ENCODE assay signal across 30 cellular contexts in the genomic region with DNA sequence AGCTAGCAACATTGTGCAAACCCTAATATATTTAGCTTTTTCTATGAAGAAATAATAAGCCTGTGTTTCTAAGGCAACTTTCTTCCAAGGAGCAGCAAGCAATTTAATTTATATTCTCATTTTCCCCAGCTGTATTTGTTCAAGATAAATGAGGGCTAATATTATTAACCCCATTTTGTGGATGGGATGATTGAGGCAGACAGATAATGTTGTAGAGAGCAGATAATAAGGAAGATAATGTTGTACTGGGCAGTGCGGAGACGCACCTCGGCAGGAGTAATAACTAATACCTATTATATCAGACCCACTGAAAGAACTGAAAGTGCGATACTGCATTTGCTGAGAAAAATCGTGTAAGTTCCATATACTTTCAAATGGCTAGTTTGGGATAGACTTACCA.
"Had no signal": no experiment of that assay in that cellular context is flagged by ENCODE, and none has a peak within 500 bp of the region (broad histone marks: within the 10 kb centered on the region; RNA-seq: fewer than 3 reads in every experiment).

No MANE protein-coding gene starts in this region.

- H3K9ac ChIP-seq: neural progenitor cell, parathyroid adenoma had no signal

- H2AFZ ChIP-seq: neural progenitor cell, parathyroid adenoma had no signal

- H3K4me2 ChIP-seq: neural progenitor cell, smooth muscle cell had no signal

- H3K27me3 ChIP-seq: neural progenitor cell, ovary, spleen, suprapubic skin, testis, tibial artery, transverse colon, upper lobe of right lung, uterus had no signal

- H3K79me2 ChIP-seq: parathyroid adenoma had no signal

- H3K4me1 ChIP-seq: parathyroid adenoma, psoas muscle, spleen, suprapubic skin, testis, tibial artery, transverse colon, upper lobe of right lung, uterus had no signal

- H3K27ac ChIP-seq: neural progenitor cell, ovary, parathyroid adenoma, psoas muscle, skin epidermis, spleen, suprapubic skin, testis, tibial artery, transverse colon, upper lobe of right lung, uterus had no signal

- ATAC-seq: naive thymus-derived CD8-positive, alpha-beta T cell; natural killer cell treated with Interleukin-12 subunit alpha and Interleukin-12 subunit beta and Interleukin-15 and Interleukin-18, amount 100 ng/mL, for 72 hours; psoas muscle; right cardiac atrium; sciatic nerve; stimulated activated memory B cell treated with anti-CD40 and anti-IgM and Interleukin-4, amounts not matched to agents 10 μg/mL and 1 μg/mL and 100 μg/mL, for 72 hours; stimulated activated naive CD8-positive, alpha-beta T cell treated with anti-CD3 and anti-CD28 coated beads, Interleukin-15, amount 100 ng/mL, for 72 hours; stimulated activated naive CD8-positive, alpha-beta T cell treated with anti-CD3 and anti-CD28 coated beads, Interleukin-15, Interleukin-2, amounts not matched to agents 100 U/mL and 50 U/mL, for 24 hours; upper lobe of right lung had no signal

- H3K36me3 ChIP-seq: neural progenitor cell, ovary, spleen, suprapubic skin, tibial artery, transverse colon, upper lobe of right lung, uterus had no signal

- DNase-seq: naive thymus-derived CD8-positive, alpha-beta T cell; nephron progenitor cell; occipital lobe; ovary; posterior cingulate gyrus; psoas muscle; right cardiac atrium; spleen; stimulated activated CD4-positive, alpha-beta T cell treated with anti-CD3 and anti-CD28 coated beads, Interleukin-12 subunit alpha, Interleukin-12 subunit beta, amount 100 ng/mL, for 4 hours; stimulated activated CD4-positive, alpha-beta T cell treated with anti-CD3 and anti-CD28 coated beads, Interleukin-1b, Interleukin-23, amount 100 ng/mL, for 48 hours; stimulated activated CD4-positive, alpha-beta T cell treated with anti-CD3 and anti-CD28 coated beads, Interleukin-4, amount 100 ng/mL, for 1 hour; stimulated activated CD4-positive, alpha-beta T cell treated with anti-CD3 and anti-CD28 coated beads, Interleukin-4, amount 100 ng/mL, for 4 hours; stimulated activated CD8-positive, alpha-beta memory T cell treated with anti-CD3 and anti-CD28 coated beads, Interleukin-4, amount 100 ng/mL, for 48 hours; stimulated activated naive CD4-positive, alpha-beta T cell; stimulated activated naive CD8-positive, alpha-beta T cell treated with anti-CD3 and anti-CD28 coated beads, Interleukin-15, amount 100 ng/mL, for 72 hours; stimulated activated naive CD8-positive, alpha-beta T cell treated with anti-CD3 and anti-CD28 coated beads, Interleukin-15, Interleukin-2, amounts not matched to agents 100 U/mL and 50 U/mL, for 24 hours; substantia nigra; testis; tibial artery; transverse colon; upper lobe of right lung; uterus had no signal

- H3K4me3 ChIP-seq: neural progenitor cell, ovary, psoas muscle, skin epidermis, smooth muscle cell, spleen, suprapubic skin, testis, tibial artery, transverse colon, upper lobe of right lung, uterus had no signal

- H3K9me3 ChIP-seq: ovary, psoas muscle, spleen, suprapubic skin, testis, tibial artery, transverse colon, upper lobe of right lung, uterus had no signal
